ENCODE assay signal across 1 cellular context in genomic region chr16:88739139-88739974, GRCh38.
TF ChIP-seq lines count a peak whose summit lies in the region.

No MANE protein-coding gene starts in this region.

TF ChIP-seq in HepG2, 621 proteins besides CTCF, POLR2A, EP300 and RAD21:
- TF ChIP-seq RBM22 (optimal IDR thresholded peaks at IDR 0.05; ENCODE audit: low read length) (peak; percentile 8), TERF1 (CRISPR knock-in tag; IDR thresholded peaks at IDR 0.05) (no peak)
